In the genomic region with DNA sequence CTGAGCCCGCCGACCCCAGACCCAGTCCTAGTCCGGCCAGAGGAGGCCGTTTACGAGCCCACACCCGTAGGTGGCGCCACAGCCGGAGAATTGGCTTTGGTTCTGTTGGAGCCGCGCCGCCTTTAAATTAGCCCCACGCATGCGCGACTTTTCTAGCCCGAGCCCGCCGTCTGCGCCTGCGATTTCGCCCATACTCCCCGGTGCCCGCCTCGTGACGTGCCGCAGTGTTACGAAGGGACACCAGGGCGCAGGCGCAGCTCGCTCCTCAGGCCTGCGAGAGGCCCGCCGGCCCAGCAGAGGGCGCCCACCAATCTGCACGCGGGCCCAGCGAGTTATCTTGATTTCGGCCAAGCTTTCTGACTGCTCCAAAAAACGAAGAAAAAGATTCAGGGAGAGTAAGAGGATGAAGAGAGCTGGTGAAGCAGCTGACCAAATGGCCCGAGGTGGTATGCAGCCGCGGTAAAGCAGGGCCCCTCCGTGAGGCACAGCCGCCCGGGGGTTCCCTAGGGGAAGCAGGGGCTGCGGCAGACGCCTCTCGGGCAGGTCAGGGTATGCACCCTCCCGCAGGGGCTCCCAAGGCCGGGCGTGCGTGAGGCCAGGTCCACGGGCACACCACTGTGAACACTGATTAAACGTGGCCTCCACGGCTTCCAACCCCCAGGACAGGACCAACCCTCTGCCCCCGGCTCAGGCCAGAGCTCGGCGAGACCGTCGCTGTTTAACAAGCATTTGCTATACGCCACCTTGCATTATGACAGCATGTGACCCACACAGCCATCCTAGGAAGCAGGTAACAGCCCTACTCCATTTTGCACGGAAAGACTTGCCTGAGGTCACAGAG, we compare ENCODE assay signal across 8 cellular contexts. TPM values are rescaled to one million over a fixed set of nuclear protein-coding genes. Genes with fewer than 3 reads are reported as not detected.
DNase-seq lines count a peak whose midpoint lies in the region; ATAC-seq and TF ChIP-seq lines count a peak whose summit lies in the region.

No MANE protein-coding gene starts in this region.

- peaks cover 11% of the 10 kb centered on the region for H3K36me3 ChIP-seq in colonic mucosa

- ATAC-seq in GM19035 (IDR thresholded peaks at IDR 0.05; ENCODE audit: unreplicated experiment) (peak; percentile 88), HG03354 (IDR thresholded peaks at IDR 0.05; ENCODE audit: poor library complexity, severe bottlenecking, unreplicated experiment) (peak; percentile 91), left colon (peak; percentile 95)
- ATAC-seq in activated CD4-positive, alpha-beta T cell treated with anti-CD3 and anti-CD28 coated beads for 36 hours: peak; percentile 86

- H3K4me3 ChIP-seq in AG10803 (ENCODE audit: low read length) (peak overlapping the region; percentile 86), colonic mucosa (peak overlapping the region; percentile 90)

- POLR2A ChIA-PET in activated CD4-positive, alpha-beta T cell treated with anti-CD3 and anti-CD28 coated beads for 36 hours (lab: Charles Lee): interaction anchor here (0.7 to 1.1 kb wide), 4 partner anchors 63 to 377 kb away, joined by 3 to 5 read pairs (median 3); partner anchors contain the start of gene ACAD9

- H3K27me3 ChIP-seq in colonic mucosa: no peaks in the 10 kb centered on the region

- H3K36me3 Mint-ChIP-seq in activated CD4-positive, alpha-beta T cell treated with anti-CD3 and anti-CD28 coated beads for 36 hours (ENCODE audit: low read depth): peaks cover 39% of the 10 kb centered on the region

- H3K27ac Mint-ChIP-seq in activated CD4-positive, alpha-beta T cell treated with anti-CD3 and anti-CD28 coated beads for 36 hours: peak overlapping the region; percentile 97

- H3K27me3 Mint-ChIP-seq in activated CD4-positive, alpha-beta T cell treated with anti-CD3 and anti-CD28 coated beads for 36 hours: no peaks in the 10 kb centered on the region

- TF ChIP-seq CTCF in AG10803 (conservative IDR thresholded peaks at IDR 0.05; ENCODE audit: low read length) (peak; percentile 61), colonic mucosa (IDR thresholded peaks at IDR 0.05) (peak; percentile 86)

- DNase-seq in AG10803 (ENCODE audit: low read depth) (peak; percentile 94), NCI-H446 treated with DMSO at 0.1 percent for 48 hours (lab: John Stamatoyannopoulos, UW) (peak; percentile 96), colonic mucosa (peak; percentile 96), left colon (peak; percentile 97 to 99)
- DNase-seq in activated CD4-positive, alpha-beta T cell treated with anti-CD3 and anti-CD28 coated beads for 36 hours: peak; percentile 100
- DNase-seq in stimulated activated CD4-positive, alpha-beta T cell treated with anti-CD3 and anti-CD28 coated beads, Interleukin-1b, Interleukin-23, amount 100 ng/mL, for 48 hours: peak; percentile 99

- H3K27ac ChIP-seq in colonic mucosa: peak overlapping the region; percentile 74

- H3K4me3 Mint-ChIP-seq in activated CD4-positive, alpha-beta T cell treated with anti-CD3 and anti-CD28 coated beads for 36 hours: peak overlapping the region; percentile 92

- CTCF ChIA-PET in activated CD4-positive, alpha-beta T cell treated with anti-CD3 and anti-CD28 coated beads for 36 hours (lab: Charles Lee): interaction anchor here (0.6 to 1.8 kb wide), 29 partner anchors 8 to 582 kb away, joined by 3 to 14 read pairs (median 3); partner anchors contain the start of genes ACAD9 and RPN1

- peak overlapping the region; percentile 87 to 91 for H3K9ac ChIP-seq in colonic mucosa (ENCODE audit: low read depth in 2 of 2, low read length in 2 of 2)

- intact Hi-C loops in activated CD4-positive, alpha-beta T cell treated with anti-CD3 and anti-CD28 coated beads for 36 hours (cut with DNase I, micrococcal nuclease): loop anchor here (1.0 to 5.0 kb wide), 18 partner anchors 33 to 661 kb away; partner anchors contain the start of genes ACAD9 (in 2 of the 2), RPN1 (in 2 of the 2), COPG1 (in 1 of the 2) and EEFSEC (in 1 of the 2)
- intact Hi-C loops in colonic mucosa (cut with DNase I): loop anchor here (10.0 kb wide), 1 partner anchor 177 kb away; no protein-coding TSS in a partner anchor
- intact Hi-C loops in left colon (cut with DNase I, micrococcal nuclease): no loop called here

- peaks cover 33% of the 10 kb centered on the region for H3K4me1 Mint-ChIP-seq in activated CD4-positive, alpha-beta T cell treated with anti-CD3 and anti-CD28 coated beads for 36 hours

- no peaks in the 10 kb centered on the region for H3K9me3 Mint-ChIP-seq in activated CD4-positive, alpha-beta T cell treated with anti-CD3 and anti-CD28 coated beads for 36 hours (ENCODE audit: low read depth)

- H3K4me1 ChIP-seq in colonic mucosa: peaks cover 8% of the 10 kb centered on the region

- no peaks in the 10 kb centered on the region for H3K9me3 ChIP-seq in colonic mucosa

RNA-seq across cellular contexts. Expression of gene RPN1, which starts 32.8 kb away (rescaled TPM):
- total RNA-seq in activated CD4-positive, alpha-beta T cell treated with anti-CD3 and anti-CD28 coated beads for 36 hours: 100 to 1,000 TPM; 138 to 153 TPM
- total RNA-seq in colonic mucosa (100 to 1,000 TPM; 188 to 314 TPM), left colon (100 to 1,000 TPM; 167 to 202 TPM)

Comparison
In these comparisons a context has a peak if more than half of its experiments do, and no peak if none do; other contexts are left out.
1. Peak in every context shown above with its lines: DNase-seq, ATAC-seq, H3K4me3 ChIP-seq and H3K27ac ChIP-seq.
2. intact Hi-C loops: an anchor here in activated CD4-positive, alpha-beta T cell treated with anti-CD3 and anti-CD28 coated beads for 36 hours (1.0 to 5.0 kb wide) and colonic mucosa (10.0 kb wide); none called in left colon.